In genomic region chr1:119008483-119009299, GRCh38 we compare ENCODE assay signal across 8 cellular contexts. TPM values are rescaled to one million over a fixed set of nuclear protein-coding genes. Genes with fewer than 3 reads are reported as not detected.
DNase-seq lines count a peak whose midpoint lies in the region; ATAC-seq, FAIRE-seq and TF ChIP-seq lines count a peak whose summit lies in the region.

No MANE protein-coding gene starts in this region.

- intact Hi-C loops in CD4-positive, alpha-beta memory T cell (cut with micrococcal nuclease) = no loop called here
- intact Hi-C loops in vagina (cut with DNase I) = no loop called here

- ATAC-seq in GM18868 (IDR thresholded peaks at IDR 0.05; ENCODE audit: unreplicated experiment) = peak; percentile 70

- no peak for DNase-seq in CD4-positive, alpha-beta memory T cell
- DNase-seq in SK-N-DZ (ENCODE audit: low spot score) (peak; percentile 32), mucosa of gallbladder (ENCODE audit: low spot score) (peak; percentile 46), vagina (ENCODE audit: extremely low spot score in 2 of 2) (peak in 1 of 2 donors; percentile 77)
- DNase-seq in activated CD8-positive, alpha-beta memory T cell treated with anti-CD3 and anti-CD28 coated beads, Interleukin-2, amount 50 U/mL, for 4 hours = no peak

- CTCF ChIA-PET in CD4-positive, alpha-beta memory T cell (lab: Charles Lee; ENCODE audit: partially characterized antibody) = interaction anchor here (1.1 to 1.2 kb wide), 2 partner anchors 12 to 15 kb away, joined by 3 read pairs; no protein-coding TSS in a partner anchor

- peak; percentile 8 to 46 (median 44) for TF ChIP-seq CTCF in vagina (IDR thresholded peaks at IDR 0.05)

- POLR2A ChIA-PET in CD4-positive, alpha-beta memory T cell (lab: Charles Lee; ENCODE audit: partially characterized antibody) = no interaction called here

- H3K4me3 ChIP-seq in CD4-positive, alpha-beta memory T cell (ENCODE audit: low read length in 2 of 2) = no peak overlapping the region
- peak overlapping the region; percentile 30 to 38 for H3K4me3 ChIP-seq in vagina

- H3K9me3 ChIP-seq in CD4-positive, alpha-beta memory T cell (ENCODE audit: control insufficient read depth in 1 of 2, low read length in 2 of 2) = no peaks in the 10 kb centered on the region
- H3K9me3 ChIP-seq in vagina = no peaks in the 10 kb centered on the region

- peaks cover 10 to 16% of the 10 kb centered on the region in 2 donors for H3K36me3 Mint-ChIP-seq in CD4-positive, alpha-beta memory T cell

- TF ChIP-seq RAD21 in Ishikawa (IDR thresholded peaks at IDR 0.05; ENCODE audit: low read depth) = peak; percentile 67

- TF ChIP-seq POLR2A in vagina (IDR thresholded peaks at IDR 0.05) = no peak

- H3K27ac Mint-ChIP-seq in CD4-positive, alpha-beta memory T cell = peak overlapping the region in 1 of 7 donors; percentile 22

- peak; percentile 23 for FAIRE-seq in endometrium (lab: Jason Lieb, UNC)

- TF ChIP-seq EP300 in Ishikawa (IDR thresholded peaks at IDR 0.05; ENCODE audit: borderline replicate concordance) = no peak

- H3K27me3 Mint-ChIP-seq in CD4-positive, alpha-beta memory T cell = peaks cover 55 to 56% of the 10 kb centered on the region in 2 donors

- H3K36me3 ChIP-seq in CD4-positive, alpha-beta memory T cell (ENCODE audit: insufficient read depth, low read length) = no peaks in the 10 kb centered on the region
- no peaks in the 10 kb centered on the region for H3K36me3 ChIP-seq in vagina

- peaks cover 34% of the 10 kb centered on the region for H3K27me3 ChIP-seq in CD4-positive, alpha-beta memory T cell (ENCODE audit: insufficient read depth, low read length)
- H3K27me3 ChIP-seq in vagina = peaks cover 8% of the 10 kb centered on the region

- H3K4me3 Mint-ChIP-seq in CD4-positive, alpha-beta memory T cell = peak overlapping the region; percentile 54 to 76 (median 68)

- peaks cover 7 to 63% (median 31%) of the 10 kb centered on the region in 8 donors for H3K9me3 Mint-ChIP-seq in CD4-positive, alpha-beta memory T cell

- H3K27ac ChIP-seq in CD4-positive, alpha-beta memory T cell (ENCODE audit: low read depth, low read length) = no peak overlapping the region
- H3K27ac ChIP-seq in vagina = no peak overlapping the region

- peaks cover 10% of the 10 kb centered on the region for H3K4me1 ChIP-seq in CD4-positive, alpha-beta memory T cell (ENCODE audit: insufficient read depth, low read length)
- peaks cover 27% of the 10 kb centered on the region for H3K4me1 ChIP-seq in vagina

- H3K4me1 Mint-ChIP-seq in CD4-positive, alpha-beta memory T cell = peaks cover 6 to 16% (median 11%) of the 10 kb centered on the region in 4 donors

TF ChIP-seq in Ishikawa, 13 proteins besides CTCF, POLR2A, EP300 and RAD21:
- no peak for TF ChIP-seq TEAD4 (IDR thresholded peaks at IDR 0.05)

RNA-seq across cellular contexts. Expression of gene TBX15, which starts 20.5 kb away (rescaled TPM):
- not detected for total RNA-seq in CD4-positive, alpha-beta memory T cell
- polyA plus RNA-seq in CD4-positive, alpha-beta memory T cell = under 1 TPM in 1 of 2 donors, not detected in 1; 0.05 TPM
- polyA plus RNA-seq in SK-N-DZ (2014; cell fraction: cytosol; rRNA removed) = not detected in 2 replicates
- polyA plus RNA-seq in SK-N-DZ (2014; cell fraction: nucleus; rRNA removed) = not detected in 2 replicates
- total RNA-seq in mucosa of gallbladder = 0.20 TPM
- 0.98 TPM for total RNA-seq in vagina

Comparison
In these comparisons a context has a peak if more than half of its experiments do, and no peak if none do; other contexts are left out.
1. DNase-seq: peak in SK-N-DZ (single experiment) and mucosa of gallbladder (single experiment); none in CD4-positive, alpha-beta memory T cell (0 of 5) and activated CD8-positive, alpha-beta memory T cell treated with anti-CD3 and anti-CD28 coated beads, Interleukin-2, amount 50 U/mL, for 4 hours (single experiment).
2. H3K4me3 ChIP-seq: peak in vagina (2 of 2); none in CD4-positive, alpha-beta memory T cell (0 of 2).